ENCODE assay signal across 8 cellular contexts in the genomic region with DNA sequence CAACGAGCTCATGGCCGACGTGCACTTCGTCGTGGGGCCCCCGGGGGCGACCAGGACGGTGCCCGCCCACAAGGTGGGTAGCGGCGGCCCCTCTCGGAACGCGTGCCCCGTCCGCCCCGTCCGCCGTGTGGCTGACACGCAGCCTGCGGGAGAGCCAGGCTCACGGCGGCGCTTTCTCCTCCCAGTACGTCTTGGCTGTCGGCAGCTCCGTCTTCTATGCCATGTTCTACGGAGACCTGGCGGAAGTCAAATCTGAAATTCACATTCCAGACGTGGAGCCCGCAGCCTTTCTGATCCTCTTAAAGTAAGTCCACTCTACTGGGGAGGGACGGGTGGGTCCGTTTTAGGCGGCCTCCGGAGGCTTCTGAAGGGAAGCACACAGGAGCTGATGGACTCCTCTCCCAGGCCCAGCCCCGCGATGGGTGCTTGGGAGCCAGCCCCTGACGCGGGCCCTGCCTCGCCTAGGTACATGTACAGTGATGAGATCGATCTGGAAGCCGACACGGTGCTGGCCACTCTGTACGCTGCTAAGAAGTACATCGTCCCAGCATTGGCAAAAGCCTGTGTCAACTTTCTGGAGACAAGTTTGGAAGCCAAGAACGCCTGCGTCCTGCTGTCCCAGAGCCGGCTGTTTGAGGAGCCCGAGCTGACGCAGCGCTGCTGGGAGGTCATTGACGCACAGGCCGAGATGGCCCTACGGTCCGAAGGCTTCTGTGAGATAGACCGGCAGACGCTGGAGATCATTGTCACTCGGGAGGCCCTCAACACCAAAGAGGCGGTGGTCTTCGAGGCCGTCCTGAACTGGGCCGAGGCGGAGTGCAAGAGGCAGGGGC. TPM values are rescaled to one million over a fixed set of nuclear protein-coding genes. Genes with fewer than 3 reads are reported as not detected.
DNase-seq lines count a peak whose midpoint lies in the region; ATAC-seq and TF ChIP-seq lines count a peak whose summit lies in the region.

No MANE protein-coding gene starts in this region.

- no peaks in the 10 kb centered on the region for H3K4me1 ChIP-seq in iPS-18a (ENCODE audit: control insufficient read depth, low read depth, low read length)

- H3K36me3 ChIP-seq in iPS-18a (ENCODE audit: control insufficient read depth, low read depth, low read length): no peaks in the 10 kb centered on the region

- peak overlapping the region; percentile 74 for H3K4me3 Mint-ChIP-seq in activated T-helper 2 cell treated with anti-CD3 and anti-CD28 coated beads, Interferon-gamma antibody, Interleukin-2, Interleukin-4, amounts not matched to agents 10 μg/mL and 5 μg/mL and 100 μg/mL, durations not matched to agents 14 hours and 24 hours and 36 hours (ENCODE audit: low read depth)
- H3K4me3 Mint-ChIP-seq in stimulated activated effector memory CD8-positive, alpha-beta T cell treated with anti-CD3 and anti-CD28 coated beads, Interleukin-12 subunit alpha, Interleukin-12 subunit beta, amount 100 ng/mL, for 72 hours: peak overlapping the region; percentile 73

- H3K9me3 Mint-ChIP-seq in activated T-helper 2 cell treated with anti-CD3 and anti-CD28 coated beads, Interferon-gamma antibody, Interleukin-2, Interleukin-4, amounts not matched to agents 10 μg/mL and 5 μg/mL and 100 μg/mL, durations not matched to agents 14 hours and 24 hours and 36 hours: no peaks in the 10 kb centered on the region
- no peaks in the 10 kb centered on the region for H3K9me3 Mint-ChIP-seq in stimulated activated effector memory CD8-positive, alpha-beta T cell treated with anti-CD3 and anti-CD28 coated beads, Interleukin-12 subunit alpha, Interleukin-12 subunit beta, amount 100 ng/mL, for 72 hours

- peaks cover 14% of the 10 kb centered on the region for H3K4me1 Mint-ChIP-seq in activated T-helper 2 cell treated with anti-CD3 and anti-CD28 coated beads, Interferon-gamma antibody, Interleukin-2, Interleukin-4, amounts not matched to agents 10 μg/mL and 5 μg/mL and 100 μg/mL, durations not matched to agents 14 hours and 24 hours and 36 hours (ENCODE audit: low read depth)
- H3K4me1 Mint-ChIP-seq in stimulated activated effector memory CD8-positive, alpha-beta T cell treated with anti-CD3 and anti-CD28 coated beads, Interleukin-12 subunit alpha, Interleukin-12 subunit beta, amount 100 ng/mL, for 72 hours: peaks cover 38% of the 10 kb centered on the region

- peak; percentile 41 for DNase-seq in NCI-H82 (lab: John Stamatoyannopoulos, UW)
- DNase-seq in NCI-H82 treated with DMSO at 0.1 percent for 48 hours (lab: John Stamatoyannopoulos, UW; ENCODE audit: unreplicated experiment): no peak
- no peak for DNase-seq in activated T-helper 2 cell treated with anti-CD3 and anti-CD28 coated beads, Interferon-gamma antibody, Interleukin-2, Interleukin-4, amounts not matched to agents 10 μg/mL and 5 μg/mL and 100 μg/mL, durations not matched to agents 14 hours and 24 hours and 36 hours (ENCODE audit: low spot score)
- no peak for DNase-seq in stimulated activated effector memory CD8-positive, alpha-beta T cell treated with anti-CD3 and anti-CD28 coated beads, Interleukin-12 subunit alpha, Interleukin-12 subunit beta, amount 100 ng/mL, for 72 hours (ENCODE audit: low spot score in 2 of 2)
- no peak for DNase-seq in epidermal melanocyte (ENCODE audit: insufficient read length, low spot score)
- DNase-seq in GM13977 (ENCODE audit: low spot score): no peak
- DNase-seq in NCI-H524 treated with DMSO at 0.1 percent for 48 hours (lab: John Stamatoyannopoulos, UW): no peak

- in situ Hi-C loops in GM13977 (cut with MboI; ENCODE audit: low pct_unique_long_range_greater_than_20kb, low sequenced_read_pairs, unreplicated experiment): no loop called here

- H3K27me3 Mint-ChIP-seq in activated T-helper 2 cell treated with anti-CD3 and anti-CD28 coated beads, Interferon-gamma antibody, Interleukin-2, Interleukin-4, amounts not matched to agents 10 μg/mL and 5 μg/mL and 100 μg/mL, durations not matched to agents 14 hours and 24 hours and 36 hours (ENCODE audit: low read depth): no peaks in the 10 kb centered on the region

- no peaks in the 10 kb centered on the region for H3K9me3 ChIP-seq in iPS-18a (ENCODE audit: control insufficient read depth, low read depth, low read length)

- no peak overlapping the region for H3K27ac ChIP-seq in iPS-18a (ENCODE audit: low read length)

- H3K9ac ChIP-seq in iPS-18a (ENCODE audit: low read length): no peak overlapping the region

- ATAC-seq in stimulated activated effector memory CD8-positive, alpha-beta T cell treated with anti-CD3 and anti-CD28 coated beads, Interleukin-12 subunit alpha, Interleukin-12 subunit beta, amount 100 ng/mL, for 72 hours: no peak

- peak overlapping the region; percentile 25 for H3K4me3 ChIP-seq in iPS-18a (ENCODE audit: low read length)

- intact Hi-C loops in activated T-helper 2 cell treated with anti-CD3 and anti-CD28 coated beads, Interferon-gamma antibody, Interleukin-2, Interleukin-4, amounts not matched to agents 10 μg/mL and 5 μg/mL and 100 μg/mL, durations not matched to agents 14 hours and 24 hours and 36 hours (cut with micrococcal nuclease): no loop called here

- H3K27me3 ChIP-seq in iPS-18a (ENCODE audit: control insufficient read depth, insufficient read depth, low read length): peaks cover 9% of the 10 kb centered on the region

- TF ChIP-seq CTCF in GM13977 (IDR thresholded peaks at IDR 0.05; ENCODE audit: extremely low read depth, insufficient read depth, missing control alignments): no peak

- H3K36me3 Mint-ChIP-seq in activated T-helper 2 cell treated with anti-CD3 and anti-CD28 coated beads, Interferon-gamma antibody, Interleukin-2, Interleukin-4, amounts not matched to agents 10 μg/mL and 5 μg/mL and 100 μg/mL, durations not matched to agents 14 hours and 24 hours and 36 hours (ENCODE audit: low read depth): peaks cover 50% of the 10 kb centered on the region
- H3K36me3 Mint-ChIP-seq in stimulated activated effector memory CD8-positive, alpha-beta T cell treated with anti-CD3 and anti-CD28 coated beads, Interleukin-12 subunit alpha, Interleukin-12 subunit beta, amount 100 ng/mL, for 72 hours: peaks cover 43% of the 10 kb centered on the region

- H3K27ac Mint-ChIP-seq in activated T-helper 2 cell treated with anti-CD3 and anti-CD28 coated beads, Interferon-gamma antibody, Interleukin-2, Interleukin-4, amounts not matched to agents 10 μg/mL and 5 μg/mL and 100 μg/mL, durations not matched to agents 14 hours and 24 hours and 36 hours: peak overlapping the region; percentile 52
- peak overlapping the region; percentile 34 for H3K27ac Mint-ChIP-seq in stimulated activated effector memory CD8-positive, alpha-beta T cell treated with anti-CD3 and anti-CD28 coated beads, Interleukin-12 subunit alpha, Interleukin-12 subunit beta, amount 100 ng/mL, for 72 hours

RNA-seq across cellular contexts. Expression of gene BTBD6, which starts 1.1 kb away (rescaled TPM):
- 38.4 and 38.6 TPM in 2 replicates for total RNA-seq in activated T-helper 2 cell treated with anti-CD3 and anti-CD28 coated beads, Interferon-gamma antibody, Interleukin-2, Interleukin-4, amounts not matched to agents 10 μg/mL and 5 μg/mL and 100 μg/mL, durations not matched to agents 14 hours and 24 hours and 36 hours

RNA-seq across cellular contexts. Expression of gene BRF1, which starts 51.4 kb away (rescaled TPM):
- 44.0 TPM in 2 replicates for total RNA-seq in activated T-helper 2 cell treated with anti-CD3 and anti-CD28 coated beads, Interferon-gamma antibody, Interleukin-2, Interleukin-4, amounts not matched to agents 10 μg/mL and 5 μg/mL and 100 μg/mL, durations not matched to agents 14 hours and 24 hours and 36 hours
